Comparison of ENCODE assay signal across 8 cellular contexts in genomic region chr1:19918057-19918456, GRCh38. TPM values are rescaled to one million over a fixed set of nuclear protein-coding genes. Genes with fewer than 3 reads are reported as not detected.
DNase-seq lines count a peak whose midpoint lies in the region; ATAC-seq and TF ChIP-seq lines count a peak whose summit lies in the region.

No MANE protein-coding gene starts in this region.

- POLR2A ChIA-PET in activated CD4-positive, alpha-beta T cell treated with anti-CD3 and anti-CD28 coated beads for 36 hours (lab: Charles Lee), result no interaction called here

- ATAC-seq in activated CD4-positive, alpha-beta T cell treated with anti-CD3 and anti-CD28 coated beads for 36 hours, result peak; percentile 78
- ATAC-seq in left lung (peak; percentile 90), GM21515 (IDR thresholded peaks at IDR 0.05; ENCODE audit: unreplicated experiment) (no peak)

- no peaks in the 10 kb centered on the region for H3K4me1 ChIP-seq in left lung

- no peak overlapping the region for H3K27ac Mint-ChIP-seq in activated CD4-positive, alpha-beta T cell treated with anti-CD3 and anti-CD28 coated beads for 36 hours
- H3K27ac Mint-ChIP-seq in chondrocyte (ENCODE audit: unreplicated experiment), result no peak overlapping the region

- intact Hi-C loops in activated CD4-positive, alpha-beta T cell treated with anti-CD3 and anti-CD28 coated beads for 36 hours (cut with DNase I, micrococcal nuclease), result loop anchor here (1.0 to 2.0 kb wide), 4 partner anchors 183 to 576 kb away; no protein-coding TSS in a partner anchor
- intact Hi-C loops in left lung (cut with DNase I), result loop anchor here in 1 of 2 donors (5.0 kb wide), 1 partner anchor 234 kb away; no protein-coding TSS in a partner anchor

- H3K4me3 ChIP-seq in left lung, result no peak overlapping the region

- no peaks in the 10 kb centered on the region for H3K36me3 Mint-ChIP-seq in activated CD4-positive, alpha-beta T cell treated with anti-CD3 and anti-CD28 coated beads for 36 hours (ENCODE audit: low read depth)
- peaks cover 3% of the 10 kb centered on the region for H3K36me3 Mint-ChIP-seq in chondrocyte (ENCODE audit: low read depth)

- H3K27me3 Mint-ChIP-seq in activated CD4-positive, alpha-beta T cell treated with anti-CD3 and anti-CD28 coated beads for 36 hours, result no peaks in the 10 kb centered on the region
- H3K27me3 Mint-ChIP-seq in chondrocyte (ENCODE audit: low read depth), result peaks cover 7% of the 10 kb centered on the region

- CTCF ChIA-PET in activated CD4-positive, alpha-beta T cell treated with anti-CD3 and anti-CD28 coated beads for 36 hours (lab: Charles Lee), result interaction anchor here (0.6 to 2.2 kb wide), 15 partner anchors 9 to 311 kb away, joined by 3 to 20 read pairs (median 4); no protein-coding TSS in a partner anchor

- H3K4me3 Mint-ChIP-seq in activated CD4-positive, alpha-beta T cell treated with anti-CD3 and anti-CD28 coated beads for 36 hours, result no peak overlapping the region
- no peak overlapping the region for H3K4me3 Mint-ChIP-seq in chondrocyte (ENCODE audit: unreplicated experiment)

- H3K4me1 Mint-ChIP-seq in activated CD4-positive, alpha-beta T cell treated with anti-CD3 and anti-CD28 coated beads for 36 hours, result peaks cover 2% of the 10 kb centered on the region
- H3K4me1 Mint-ChIP-seq in chondrocyte (ENCODE audit: low read depth), result peaks cover 6% of the 10 kb centered on the region

- H3K36me3 ChIP-seq in left lung, result peaks cover 0 to 20% of the 10 kb centered on the region in 2 donors

- DNase-seq in AG08395 (ENCODE audit: low spot score) (peak; percentile 90), GM20000 (ENCODE audit: low spot score) (peak; percentile 87), NCI-H226 (peak; percentile 44), chondrocyte (ENCODE audit: low spot score) (no peak), left lung (peak in 1 of 2 donors; percentile 72)
- DNase-seq in activated CD4-positive, alpha-beta T cell treated with anti-CD3 and anti-CD28 coated beads for 36 hours, result peak; percentile 90
- peak; percentile 67 to 76 for DNase-seq in stimulated activated CD4-positive, alpha-beta T cell treated with anti-CD3 and anti-CD28 coated beads, Interleukin-4, amount 100 ng/mL, for 4 hours

- no peak overlapping the region for H3K27ac ChIP-seq in left lung

- no peaks in the 10 kb centered on the region for H3K9me3 Mint-ChIP-seq in activated CD4-positive, alpha-beta T cell treated with anti-CD3 and anti-CD28 coated beads for 36 hours (ENCODE audit: low read depth)
- no peaks in the 10 kb centered on the region for H3K9me3 Mint-ChIP-seq in chondrocyte (ENCODE audit: low read depth)

- peaks cover 0 to 12% of the 10 kb centered on the region in 2 donors for H3K27me3 ChIP-seq in left lung

- TF ChIP-seq CTCF in GM20000 (IDR thresholded peaks at IDR 0.05; ENCODE audit: extremely low read depth, missing control alignments) (peak; percentile 77), chondrocyte (IDR thresholded peaks at IDR 0.05) (peak; percentile 95), left lung (IDR thresholded peaks at IDR 0.05) (peak; percentile 83 to 85)

- H3K9me3 ChIP-seq in left lung, result no peaks in the 10 kb centered on the region

RNA-seq across cellular contexts. Expression of gene PLA2G2E, which starts 5.4 kb away (rescaled TPM):
- total RNA-seq in activated CD4-positive, alpha-beta T cell treated with anti-CD3 and anti-CD28 coated beads for 36 hours, result not detected
- total RNA-seq in chondrocyte (not detected in 3 replicates), left lung (not detected)

RNA-seq across cellular contexts. Expression of gene OTUD3, which starts 35.9 kb away (rescaled TPM):
- 1 to 10 TPM; 6.6 to 9.2 TPM for total RNA-seq in activated CD4-positive, alpha-beta T cell treated with anti-CD3 and anti-CD28 coated beads for 36 hours
- total RNA-seq in chondrocyte, result 6.4 to 9.3 TPM (median 6.5 TPM) in 3 replicates
- 10 to 100 TPM in 1 of 2 donors, 1 to 10 TPM in 1; 9.8 to 11.0 TPM for total RNA-seq in left lung
